12 cellular contexts compared by ENCODE assay signal in the genomic region with DNA sequence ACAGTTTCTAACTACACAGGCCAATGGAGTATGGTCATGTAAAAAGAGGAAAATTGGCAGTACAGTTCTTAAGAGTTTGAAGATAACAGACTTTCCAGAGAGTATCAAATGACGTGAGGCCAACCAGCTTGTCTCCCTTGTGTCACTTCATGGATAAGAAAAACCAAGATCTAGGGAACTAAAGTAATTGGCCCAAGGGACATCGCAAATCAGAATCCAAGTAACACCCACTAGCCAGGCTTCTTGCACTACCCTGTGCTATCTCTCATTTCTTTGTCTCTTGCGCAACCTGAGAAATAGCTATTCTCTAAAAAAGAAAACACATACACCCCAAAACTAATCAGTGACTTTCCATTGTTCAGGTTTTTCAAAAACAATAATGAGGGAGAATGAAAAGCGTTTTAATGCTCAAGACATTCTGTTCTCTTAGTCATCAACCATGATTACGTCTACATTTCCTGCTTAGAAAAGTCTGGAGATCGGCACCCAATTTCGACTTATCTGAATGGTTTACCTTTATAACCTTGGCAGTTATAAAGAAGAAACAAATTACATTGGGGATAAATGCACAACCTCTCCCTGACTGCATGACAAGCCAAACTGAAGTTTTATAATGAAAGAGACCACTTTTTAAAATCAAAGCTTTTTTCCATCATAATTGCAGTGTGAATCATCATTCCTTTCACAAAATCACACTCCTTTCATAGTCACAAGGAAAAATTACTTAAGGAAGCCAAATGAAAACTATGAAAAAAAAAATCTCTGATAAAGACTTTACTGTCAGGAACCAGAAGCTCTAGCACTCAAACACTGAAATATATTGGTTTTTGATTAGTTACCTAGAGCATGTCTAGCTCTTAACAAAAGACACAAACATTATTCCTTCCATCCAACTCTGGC. TPM values are rescaled to one million over a fixed set of nuclear protein-coding genes. Genes with fewer than 3 reads are reported as not detected.
DNase-seq lines count a peak whose midpoint lies in the region; ATAC-seq and TF ChIP-seq lines count a peak whose summit lies in the region.
"Had no signal": no experiment of that assay in that cellular context is flagged by ENCODE, and none has a peak within 500 bp of the region (broad histone marks: within the 10 kb centered on the region; RNA-seq: fewer than 3 reads in every experiment).

No MANE protein-coding gene starts in this region.

- H3K9me3 ChIP-seq in HCT116 (ENCODE audit: control insufficient read depth in 1 of 2, insufficient read depth in 1 of 2, low read depth in 1 of 2, low read length in 2 of 2) (no peaks in the 10 kb centered on the region), heart left ventricle (no peaks in the 10 kb centered on the region), skeletal muscle satellite cell (replicated peaks; ENCODE audit: low read length) (no peaks in the 10 kb centered on the region), MM.1S (replicated peaks; ENCODE audit: insufficient read depth, low read length) (no peaks in the 10 kb centered on the region)

- TF ChIP-seq POLR2A in HCT116 (IDR thresholded peaks at IDR 0.05; ENCODE audit: borderline replicate concordance, extremely low read depth, insufficient read depth, insufficient read length) (no peak), heart left ventricle (IDR thresholded peaks at IDR 0.05) (peak in 1 of 2 donors; percentile 10)

- intact Hi-C loops in HCT116 (cut with micrococcal nuclease) (no loop called here), MCF 10A (cut with micrococcal nuclease) (no loop called here), heart left ventricle (cut with DNase I) (loop anchor here in 1 of 10 donors (2.0 kb wide), 1 partner anchor 15 kb away; no protein-coding TSS in a partner anchor)

- H3K9ac ChIP-seq in HCT116 (ENCODE audit: low read length), result no peak overlapping the region
- H3K9ac ChIP-seq in skeletal muscle satellite cell (ENCODE audit: low read depth, low read length), result peak overlapping the region; percentile 83
- no peak overlapping the region for H3K9ac ChIP-seq in MM.1S (ENCODE audit: low read length)

- BruUV-seq in HCT116 (replicated peaks; lab: Mats Ljungman, UMichigan) (no TSS peak), MCF 10A (replicated peaks; lab: Mats Ljungman, UMichigan) (TSS peak; percentile 97)

- H3K36me3 ChIP-seq in HCT116 (ENCODE audit: control insufficient read depth in 1 of 2, insufficient read depth in 2 of 2, low read length in 2 of 2) (no peaks in the 10 kb centered on the region), heart left ventricle (peaks cover 0 to 9% (median 0%) of the 10 kb centered on the region in 9 donors), skeletal muscle satellite cell (ENCODE audit: insufficient read depth, low read length) (peaks cover 22% of the 10 kb centered on the region), MM.1S (replicated peaks; ENCODE audit: insufficient read depth, low read length) (no peaks in the 10 kb centered on the region)

- H3K27me3 Mint-ChIP-seq in MCF 10A (ENCODE audit: insufficient read depth, unreplicated experiment), result no peaks in the 10 kb centered on the region
- H3K27me3 Mint-ChIP-seq: activated CD4-positive, alpha-beta T cell treated with anti-CD3 and anti-CD28 coated beads, Interleukin-2, amount 10 ng/mL, durations not matched to agents 24 days and 14 days; activated naive CD8-positive, alpha-beta T cell treated with anti-CD3 and anti-CD28 coated beads, Interleukin-2, amount 10 ng/mL, durations not matched to agents 7 days and 5 days had no signal

- peaks cover 0 to 6% of the 10 kb centered on the region in 2 experiments; a peak in 1 of 4 replicates for H3K4me1 ChIP-seq in HCT116 (ENCODE audit: control insufficient read depth in 1 of 2, insufficient read depth in 2 of 2, low read length in 2 of 2)
- peaks cover 0 to 73% (median 44%) of the 10 kb centered on the region in 12 donors for H3K4me1 ChIP-seq in heart left ventricle
- peaks cover 78% of the 10 kb centered on the region for H3K4me1 ChIP-seq in skeletal muscle satellite cell (ENCODE audit: control insufficient read depth, insufficient read depth, low read length)
- H3K4me1 ChIP-seq in MM.1S (ENCODE audit: low read length), result no peaks in the 10 kb centered on the region

- no peak overlapping the region for H3K27ac ChIP-seq in HCT116 (ENCODE audit: low read depth, low read length)
- peak overlapping the region; percentile 51 to 82 (median 70) for H3K27ac ChIP-seq in heart left ventricle
- no peak overlapping the region for H3K27ac ChIP-seq in MM.1S (ENCODE audit: low read length)

- H3K9me2 ChIP-seq in HCT116 (ENCODE audit: insufficient read depth) (no peaks in the 10 kb centered on the region), MM.1S (replicated peaks; ENCODE audit: insufficient read depth, low read length) (no peaks in the 10 kb centered on the region)

- no peaks in the 10 kb centered on the region for H3F3A ChIP-seq in MM.1S (ENCODE audit: insufficient read depth, low read length)

- RAD21 ChIA-PET in HCT116 (lab: Charles Lee; ENCODE audit: low non-redundant PET in 1 of 2, low total read pairs in 2 of 2, uncharacterized antibody in 2 of 2, unreplicated experiment in 2 of 2), result no interaction called here

- no peak for ATAC-seq in HCT116
- peak; percentile 49 to 84 (median 79) for ATAC-seq in heart left ventricle
- ATAC-seq in GM18858 (IDR thresholded peaks at IDR 0.05; ENCODE audit: unreplicated experiment), result no peak

- H3K4me1 Mint-ChIP-seq in MCF 10A (ENCODE audit: insufficient read depth, unreplicated experiment), result peaks cover 33% of the 10 kb centered on the region
- H3K4me1 Mint-ChIP-seq: activated CD4-positive, alpha-beta T cell treated with anti-CD3 and anti-CD28 coated beads, Interleukin-2, amount 10 ng/mL, durations not matched to agents 24 days and 14 days; activated naive CD8-positive, alpha-beta T cell treated with anti-CD3 and anti-CD28 coated beads, Interleukin-2, amount 10 ng/mL, durations not matched to agents 7 days and 5 days had no signal

- POLR2A ChIA-PET in HCT116 (lab: Charles Lee) (no interaction called here), MCF 10A (lab: Yijun Ruan, JAX) (interaction anchor here (0.6 to 5.3 kb wide), 25 partner anchors 7 to 1012 kb away, joined by 3 to 64 read pairs (median 7); a partner anchor contains a TSS)

- H2AFZ ChIP-seq in HCT116 (ENCODE audit: low read depth, low read length, poor library complexity, severe bottlenecking) (peak overlapping the region; percentile 36), MM.1S (ENCODE audit: low read length) (no peak overlapping the region)

- no peak for TF ChIP-seq CTCF in HCT116 (IDR thresholded peaks at IDR 0.05 in 2 of 3, conservative IDR thresholded peaks at IDR 0.05 in 1 of 3; ENCODE audit: borderline replicate concordance in 1 of 3, insufficient read depth in 1 of 3, low read depth in 2 of 3, low read length in 2 of 3)
- TF ChIP-seq CTCF in MCF 10A (IDR thresholded peaks at IDR 0.05; ENCODE audit: unreplicated experiment), result no peak
- TF ChIP-seq CTCF in heart left ventricle (IDR thresholded peaks at IDR 0.05), result no peak
- no peak for TF ChIP-seq CTCF in MM.1S (IDR thresholded peaks at IDR 0.05; ENCODE audit: low read length)

- H3K27ac Mint-ChIP-seq in MCF 10A (ENCODE audit: low read depth, unreplicated experiment), result peak overlapping the region; percentile 97
- H3K27ac Mint-ChIP-seq: activated CD4-positive, alpha-beta T cell treated with anti-CD3 and anti-CD28 coated beads, Interleukin-2, amount 10 ng/mL, durations not matched to agents 24 days and 14 days; activated naive CD8-positive, alpha-beta T cell treated with anti-CD3 and anti-CD28 coated beads, Interleukin-2, amount 10 ng/mL, durations not matched to agents 7 days and 5 days had no signal

- no peaks in the 10 kb centered on the region for H3K27me3 ChIP-seq in HCT116 (ENCODE audit: insufficient read depth, low read length)
- no peaks in the 10 kb centered on the region for H3K27me3 ChIP-seq in heart left ventricle
- no peaks in the 10 kb centered on the region for H3K27me3 ChIP-seq in skeletal muscle satellite cell (ENCODE audit: control insufficient read depth, insufficient read depth, low read length)
- no peaks in the 10 kb centered on the region for H3K27me3 ChIP-seq in MM.1S (replicated peaks; ENCODE audit: insufficient read depth, low read length)

- CTCF ChIA-PET in HCT116 (lab: Charles Lee), result no interaction called here
- CTCF ChIA-PET in MCF 10A (lab: Yijun Ruan, JAX), result interaction anchor here (0.7 kb wide), 1 partner anchor 21 kb away, joined by 3 read pairs; no protein-coding TSS in a partner anchor

- peaks cover 70% of the 10 kb centered on the region for H3K36me3 Mint-ChIP-seq in MCF 10A (ENCODE audit: insufficient read depth, unreplicated experiment)
- H3K36me3 Mint-ChIP-seq: activated naive CD8-positive, alpha-beta T cell treated with anti-CD3 and anti-CD28 coated beads, Interleukin-2, amount 10 ng/mL, durations not matched to agents 7 days and 5 days had no signal

- H3K4me2 ChIP-seq in HCT116 (ENCODE audit: low read length) (peak overlapping the region; percentile 31), skeletal muscle satellite cell (ENCODE audit: low read length) (peak overlapping the region; percentile 69), MM.1S (ENCODE audit: low read depth, low read length) (no peak overlapping the region)

- DNase-seq in HCT116 (ENCODE audit: low read depth, low spot score), result no peak
- peak; percentile 92 for DNase-seq in MCF 10A (ENCODE audit: unreplicated experiment)
- DNase-seq in heart left ventricle, result no peak
- DNase-seq in stimulated activated CD4-positive, alpha-beta T cell treated with anti-CD3 and anti-CD28 coated beads, Interleukin-15, amount 100 ng/mL, for 24 hours, result no peak
- DNase-seq in anterior cingulate cortex (lab: John Stamatoyannopoulos, UW), result no peak
- DNase-seq in MM.1S, result no peak
- DNase-seq: activated CD4-positive, alpha-beta T cell treated with anti-CD3 and anti-CD28 coated beads, Interleukin-2, amount 10 ng/mL, durations not matched to agents 24 days and 14 days; activated naive CD8-positive, alpha-beta T cell treated with anti-CD3 and anti-CD28 coated beads, Interleukin-2, amount 10 ng/mL, durations not matched to agents 7 days and 5 days; SIG-M5; stimulated activated naive CD4-positive, alpha-beta T cell treated with Interleukin-2 at 50 U/mL for 16 hours had no signal

- H4K20me1 ChIP-seq in HCT116 (ENCODE audit: insufficient read depth), result no peaks in the 10 kb centered on the region
- H4K20me1 ChIP-seq in MM.1S (ENCODE audit: insufficient read depth, low read length), result no peaks in the 10 kb centered on the region

- no peaks in the 10 kb centered on the region for H3K79me2 ChIP-seq in HCT116 (ENCODE audit: insufficient read depth, low read length)
- no peaks in the 10 kb centered on the region for H3K79me2 ChIP-seq in MM.1S (ENCODE audit: low read length)

- no peak; the same call in 1 of the 2 replicates for TF ChIP-seq RAD21 in HCT116 (IDR thresholded peaks at IDR 0.05; ENCODE audit: low read depth)

- 41 to 49% (median 42%) methylated on average over 7 of the region's 7 CpGs for WGBS in heart left ventricle, 4 donors

- peak overlapping the region; percentile 66 for H3K4me3 Mint-ChIP-seq in MCF 10A (ENCODE audit: unreplicated experiment)
- H3K4me3 Mint-ChIP-seq: activated CD4-positive, alpha-beta T cell treated with anti-CD3 and anti-CD28 coated beads, Interleukin-2, amount 10 ng/mL, durations not matched to agents 24 days and 14 days; activated naive CD8-positive, alpha-beta T cell treated with anti-CD3 and anti-CD28 coated beads, Interleukin-2, amount 10 ng/mL, durations not matched to agents 7 days and 5 days had no signal

- H3K9me3 Mint-ChIP-seq in MCF 10A (ENCODE audit: unreplicated experiment), result no peaks in the 10 kb centered on the region
- H3K9me3 Mint-ChIP-seq: activated CD4-positive, alpha-beta T cell treated with anti-CD3 and anti-CD28 coated beads, Interleukin-2, amount 10 ng/mL, durations not matched to agents 24 days and 14 days; activated naive CD8-positive, alpha-beta T cell treated with anti-CD3 and anti-CD28 coated beads, Interleukin-2, amount 10 ng/mL, durations not matched to agents 7 days and 5 days had no signal

- H3K4me3 ChIP-seq in HCT116 (replicated peaks in 1 of 2; ENCODE audit: low read depth in 1 of 2, low read length in 2 of 2) (no peak overlapping the region), heart left ventricle (peak overlapping the region in 1 of 12 donors; percentile 20), skeletal muscle satellite cell (ENCODE audit: low read length) (peak overlapping the region; percentile 44), MM.1S (ENCODE audit: low read length) (no peak overlapping the region)

RNA-seq across cellular contexts. Expression of a gene that starts 42.1 kb away (rescaled TPM):
- 2.0 TPM for total RNA-seq in HCT116 (2021; ENCODE audit: unreplicated experiment)
- 0.72 and 0.96 TPM in 2 replicates for polyA plus RNA-seq in HCT116 (2012)
- total RNA-seq in MCF 10A (2022), result 100 and 109 TPM in 2 replicates
- total RNA-seq in heart left ventricle, result 100 to 1,000 TPM in 1 of 9 donors, 10 to 100 TPM in 8; 24.9 to 101 (median 41.4) TPM
- polyA plus RNA-seq in heart left ventricle, result 10 to 100 TPM in 1 of 2 donors, 1 to 10 TPM in 1; 8.8 to 44.6 TPM
- 69.9 and 94.0 TPM in 2 replicates for total RNA-seq in skeletal muscle satellite cell (2012; rRNA removed)
- total RNA-seq: activated naive CD8-positive, alpha-beta T cell treated with anti-CD3 and anti-CD28 coated beads, Interleukin-2, amount 10 ng/mL, durations not matched to agents 7 days and 5 days had no signal

Comparison
In these comparisons a context has a peak if more than half of its experiments do, and no peak if none do; other contexts are left out.
1. ATAC-seq: peak in heart left ventricle (4 of 4); none in HCT116 (single experiment) and GM18858 (single experiment).
2. H3K27ac ChIP-seq: peak in heart left ventricle (12 of 12); none in HCT116 (single experiment) and MM.1S (single experiment).